In genomic region chr4:180057198-180057821, GRCh38 we compare ENCODE assay signal across 9 cellular contexts.
DNase-seq lines count a peak whose midpoint lies in the region; ATAC-seq, FAIRE-seq and TF ChIP-seq lines count a peak whose summit lies in the region.
"Had no signal": no experiment of that assay in that cellular context is flagged by ENCODE, and none has a peak within 500 bp of the region (broad histone marks: within the 10 kb centered on the region; RNA-seq: fewer than 3 reads in every experiment).

No MANE protein-coding gene starts in this region.

- H3K36me3 Mint-ChIP-seq in activated naive CD8-positive, alpha-beta T cell treated with anti-CD3 and anti-CD28 coated beads, Interleukin-2, amount 10 ng/mL, durations not matched to agents 7 days and 5 days = no peaks in the 10 kb centered on the region
- no peaks in the 10 kb centered on the region for H3K36me3 Mint-ChIP-seq in mesothelial cell of epicardium

- H3K4me1 Mint-ChIP-seq in activated naive CD8-positive, alpha-beta T cell treated with anti-CD3 and anti-CD28 coated beads, Interleukin-2, amount 10 ng/mL, durations not matched to agents 7 days and 5 days = peaks cover 13% of the 10 kb centered on the region
- H3K4me1 Mint-ChIP-seq in mesothelial cell of epicardium = peaks cover 35% of the 10 kb centered on the region

- in situ Hi-C loops in Caki2 (cut with HindIII; ENCODE audit: low pct_unique_long_range_greater_than_20kb, low sequenced_read_pairs) = no loop called here

- POLR2A ChIA-PET in activated naive CD8-positive, alpha-beta T cell treated with anti-CD3 and anti-CD28 coated beads, Interleukin-2, amount 10 ng/mL, durations not matched to agents 7 days and 5 days (lab: Charles Lee) = no interaction called here

- DNase-seq in Caki2 (ENCODE audit: low read depth) (peak; percentile 12), HTR-8/SVneo (ENCODE audit: insufficient read length, low spot score) (peak; percentile 1), mesothelial cell of epicardium (ENCODE audit: low spot score in 2 of 2, unreplicated experiment in 2 of 2) (no peak), tibial artery (no peak)
- DNase-seq in activated naive CD8-positive, alpha-beta T cell treated with anti-CD3 and anti-CD28 coated beads, Interleukin-2, amount 10 ng/mL, durations not matched to agents 7 days and 5 days = no peak
- no peak for DNase-seq in stimulated activated CD4-positive, alpha-beta T cell treated with anti-CD3 and anti-CD28 coated beads, Interleukin-4, amount 100 ng/mL, for 4 hours

- ATAC-seq in activated naive CD8-positive, alpha-beta T cell treated with anti-CD3 and anti-CD28 coated beads, Interleukin-2, amount 10 ng/mL, durations not matched to agents 7 days and 5 days (ENCODE audit: low read depth) = no peak
- ATAC-seq in HG03342 (IDR thresholded peaks at IDR 0.05; ENCODE audit: unreplicated experiment) = no peak
- ATAC-seq in HG02852 (IDR thresholded peaks at IDR 0.05; ENCODE audit: unreplicated experiment) = no peak

- H3K27ac Mint-ChIP-seq in activated naive CD8-positive, alpha-beta T cell treated with anti-CD3 and anti-CD28 coated beads, Interleukin-2, amount 10 ng/mL, durations not matched to agents 7 days and 5 days = no peak overlapping the region
- H3K27ac Mint-ChIP-seq in mesothelial cell of epicardium = peak overlapping the region; percentile 78

- TF ChIP-seq CTCF in mesothelial cell of epicardium (IDR thresholded peaks at IDR 0.05; ENCODE audit: unreplicated experiment) (peak; percentile 33), tibial artery (IDR thresholded peaks at IDR 0.05) (no peak)

- intact Hi-C loops in tibial artery (cut with DNase I; ENCODE audit: low total_unique reads) = no loop called here

- peaks cover 0 to 24% (median 17%) of the 10 kb centered on the region in 4 donors for H3K4me1 ChIP-seq in tibial artery

- peak overlapping the region; percentile 68 for H3K4me3 Mint-ChIP-seq in activated naive CD8-positive, alpha-beta T cell treated with anti-CD3 and anti-CD28 coated beads, Interleukin-2, amount 10 ng/mL, durations not matched to agents 7 days and 5 days
- H3K4me3 Mint-ChIP-seq in mesothelial cell of epicardium = peak overlapping the region; percentile 74

- H3K36me3 ChIP-seq in tibial artery = no peaks in the 10 kb centered on the region
- H3K36me3 ChIP-seq: right atrium auricular region had no signal

- H3K27me3 ChIP-seq in tibial artery = peaks cover 0 to 37% of the 10 kb centered on the region in 2 donors

- H3K27ac ChIP-seq in tibial artery = no peak overlapping the region
- H3K27ac ChIP-seq: right atrium auricular region had no signal

- FAIRE-seq in HTR-8/SVneo (lab: Jason Lieb, UNC) = no peak

- H3K4me3 ChIP-seq in tibial artery = no peak overlapping the region

- no peaks in the 10 kb centered on the region for H3K9me3 Mint-ChIP-seq in activated naive CD8-positive, alpha-beta T cell treated with anti-CD3 and anti-CD28 coated beads, Interleukin-2, amount 10 ng/mL, durations not matched to agents 7 days and 5 days
- H3K9me3 Mint-ChIP-seq in mesothelial cell of epicardium = no peaks in the 10 kb centered on the region

- no peaks in the 10 kb centered on the region for H3K9me3 ChIP-seq in tibial artery
- H3K9me3 ChIP-seq: right atrium auricular region had no signal

- peaks cover 66% of the 10 kb centered on the region for H3K27me3 Mint-ChIP-seq in activated naive CD8-positive, alpha-beta T cell treated with anti-CD3 and anti-CD28 coated beads, Interleukin-2, amount 10 ng/mL, durations not matched to agents 7 days and 5 days
- peaks cover 45% of the 10 kb centered on the region for H3K27me3 Mint-ChIP-seq in mesothelial cell of epicardium (ENCODE audit: low read depth)

Comparison
In these comparisons a context has a peak if more than half of its experiments do, and no peak if none do; other contexts are left out.
1. DNase-seq: peak in Caki2 (single experiment) and HTR-8/SVneo (single experiment); none in activated naive CD8-positive, alpha-beta T cell treated with anti-CD3 and anti-CD28 coated beads, Interleukin-2, amount 10 ng/mL, durations not matched to agents 7 days and 5 days (single experiment), mesothelial cell of epicardium (0 of 2), tibial artery (0 of 2) and stimulated activated CD4-positive, alpha-beta T cell treated with anti-CD3 and anti-CD28 coated beads, Interleukin-4, amount 100 ng/mL, for 4 hours (0 of 2).